Comparison of ENCODE assay signal across 12 cellular contexts in genomic region chr1:232578681-232579195, GRCh38. TPM values are rescaled to one million over a fixed set of nuclear protein-coding genes. Genes with fewer than 3 reads are reported as not detected.
DNase-seq lines count a peak whose midpoint lies in the region; ATAC-seq and TF ChIP-seq lines count a peak whose summit lies in the region.
"Had no signal": no experiment of that assay in that cellular context is flagged by ENCODE, and none has a peak within 500 bp of the region (broad histone marks: within the 10 kb centered on the region; RNA-seq: fewer than 3 reads in every experiment).

No MANE protein-coding gene starts in this region.

- DNase-seq in activated naive CD4-positive, alpha-beta T cell treated with anti-CD3 and anti-CD28 coated beads, Interleukin-2, amount 10 ng/mL, durations not matched to agents 7 days and 5 days = peak; percentile 38
- DNase-seq in activated naive CD4-positive, alpha-beta T cell (lab: John Stamatoyannopoulos, UW) = no peak
- DNase-seq in endodermal cell = peak; percentile 83
- DNase-seq in GDM1 (lab: John Stamatoyannopoulos, UW) = no peak
- no peak for DNase-seq in NCI-H748 (lab: John Stamatoyannopoulos, UW; ENCODE audit: unreplicated experiment)
- DNase-seq: midbrain, NCI-H1092 treated with DMSO at 0.1 percent for 48 hours, WERI-Rb-1 had no signal

- H3K9me3 ChIP-seq in HUES48 (ENCODE audit: control insufficient read depth, insufficient read depth, low read length) (no peaks in the 10 kb centered on the region), endodermal cell (ENCODE audit: control insufficient read depth, low read length) (no peaks in the 10 kb centered on the region), subcutaneous abdominal adipose tissue (ENCODE audit: control insufficient read depth in 5 of 5, low read length in 5 of 5) (no peaks in the 10 kb centered on the region)

- whole genome bisulfite sequencing in endodermal cell (ENCODE audit: insufficient coverage in 1 of 2, insufficient read length in 1 of 2), 2 experiments = 14 to 18% methylated on average over 2 to 3 of the region's 3 CpGs

- no peaks in the 10 kb centered on the region for H3K27me3 Mint-ChIP-seq in activated naive CD4-positive, alpha-beta T cell treated with anti-CD3 and anti-CD28 coated beads, Interleukin-2, amount 10 ng/mL, durations not matched to agents 7 days and 5 days
- H3K27me3 Mint-ChIP-seq in endodermal cell (ENCODE audit: insufficient read depth) = peaks cover 21% of the 10 kb centered on the region

- H3K27ac Mint-ChIP-seq in activated naive CD4-positive, alpha-beta T cell treated with anti-CD3 and anti-CD28 coated beads, Interleukin-2, amount 10 ng/mL, durations not matched to agents 7 days and 5 days = peak overlapping the region; percentile 92
- peak overlapping the region; percentile 62 for H3K27ac Mint-ChIP-seq in endodermal cell

- H3K27ac ChIP-seq in HUES48 (ENCODE audit: low read depth, low read length) (peak overlapping the region; percentile 69), endodermal cell (ENCODE audit: low read depth, low read length) (peak overlapping the region; percentile 52), subcutaneous abdominal adipose tissue (ENCODE audit: low read depth, low read length) (peak overlapping the region; percentile 66)
- H3K27ac ChIP-seq: coronary artery, WERI-Rb-1 had no signal

- peaks cover 6% of the 10 kb centered on the region for H3K9me3 Mint-ChIP-seq in activated naive CD4-positive, alpha-beta T cell treated with anti-CD3 and anti-CD28 coated beads, Interleukin-2, amount 10 ng/mL, durations not matched to agents 7 days and 5 days
- no peaks in the 10 kb centered on the region for H3K9me3 Mint-ChIP-seq in endodermal cell

- peaks cover 4% of the 10 kb centered on the region for H3K36me3 Mint-ChIP-seq in activated naive CD4-positive, alpha-beta T cell treated with anti-CD3 and anti-CD28 coated beads, Interleukin-2, amount 10 ng/mL, durations not matched to agents 7 days and 5 days
- H3K36me3 Mint-ChIP-seq in endodermal cell (ENCODE audit: low read depth) = no peaks in the 10 kb centered on the region

- CTCF ChIA-PET in activated naive CD4-positive, alpha-beta T cell treated with anti-CD3 and anti-CD28 coated beads, Interleukin-2, amount 10 ng/mL, durations not matched to agents 7 days and 5 days (lab: Charles Lee) = interaction anchor here (0.7 to 1.2 kb wide), 4 partner anchors 20 to 384 kb away, joined by 3 to 4 read pairs (median 3); no protein-coding TSS in a partner anchor

- TF ChIP-seq CTCF in endodermal cell (conservative IDR thresholded peaks at IDR 0.05) = no peak

- H3K9ac ChIP-seq in HUES48 (ENCODE audit: low read depth, low read length) (no peak overlapping the region), endodermal cell (ENCODE audit: extremely low read depth, low read length, poor library complexity, severe bottlenecking) (peak overlapping the region; percentile 0), subcutaneous abdominal adipose tissue (ENCODE audit: low read length in 5 of 5) (no peak overlapping the region)

- H3K4me1 Mint-ChIP-seq in activated naive CD4-positive, alpha-beta T cell treated with anti-CD3 and anti-CD28 coated beads, Interleukin-2, amount 10 ng/mL, durations not matched to agents 7 days and 5 days = peaks cover 60% of the 10 kb centered on the region
- peaks cover 64% of the 10 kb centered on the region for H3K4me1 Mint-ChIP-seq in endodermal cell

- peak overlapping the region; percentile 44 for H3K4me3 Mint-ChIP-seq in activated naive CD4-positive, alpha-beta T cell treated with anti-CD3 and anti-CD28 coated beads, Interleukin-2, amount 10 ng/mL, durations not matched to agents 7 days and 5 days
- no peak overlapping the region for H3K4me3 Mint-ChIP-seq in endodermal cell

- no peaks in the 10 kb centered on the region for H3K27me3 ChIP-seq in HUES48 (ENCODE audit: control insufficient read depth, insufficient read depth, low read length)
- H3K27me3 ChIP-seq in endodermal cell (ENCODE audit: control insufficient read depth, insufficient read depth, low read length, poor library complexity, severe bottlenecking) = peaks cover 25% of the 10 kb centered on the region
- H3K27me3 ChIP-seq in subcutaneous abdominal adipose tissue (ENCODE audit: control insufficient read depth in 5 of 5, insufficient read depth in 4 of 5, low read length in 5 of 5) = no peaks in the 10 kb centered on the region

- H3K4me1 ChIP-seq in HUES48 (ENCODE audit: control insufficient read depth, insufficient read depth, low read length) = peaks cover 62% of the 10 kb centered on the region
- H3K4me1 ChIP-seq in endodermal cell (ENCODE audit: control insufficient read depth, insufficient read depth, low read length) = peaks cover 24% of the 10 kb centered on the region
- H3K4me1 ChIP-seq in subcutaneous abdominal adipose tissue (ENCODE audit: control insufficient read depth in 5 of 5, insufficient read depth in 5 of 5, low read length in 5 of 5) = peaks cover 0 to 28% (median 0%) of the 10 kb centered on the region in 5 donors

- ATAC-seq in GM19035 (IDR thresholded peaks at IDR 0.05; ENCODE audit: unreplicated experiment) = no peak

- H3K4me3 ChIP-seq in HUES48 (ENCODE audit: low read depth, low read length) (no peak overlapping the region), endodermal cell (ENCODE audit: low read length) (peak overlapping the region; percentile 32), subcutaneous abdominal adipose tissue (ENCODE audit: low read depth in 1 of 5, low read length in 5 of 5) (peak overlapping the region in 1 of 5 donors; percentile 1)
- H3K4me3 ChIP-seq: coronary artery had no signal

- no peaks in the 10 kb centered on the region for H3K36me3 ChIP-seq in HUES48 (ENCODE audit: control insufficient read depth, insufficient read depth, low read length)
- peaks cover 36% of the 10 kb centered on the region for H3K36me3 ChIP-seq in endodermal cell (ENCODE audit: control insufficient read depth, insufficient read depth, low read length)
- H3K36me3 ChIP-seq in subcutaneous abdominal adipose tissue (ENCODE audit: control insufficient read depth in 5 of 5, insufficient read depth in 5 of 5, low read length in 5 of 5) = no peaks in the 10 kb centered on the region
- H3K36me3 ChIP-seq: WERI-Rb-1 had no signal

RNA-seq across cellular contexts. Expression of gene SIPA1L2, which starts 51.2 kb away (rescaled TPM):
- total RNA-seq in endodermal cell = 10 to 100 TPM; 34.7 to 41.5 TPM
- 40.1 TPM for polyA plus RNA-seq in endodermal cell (2013, experiment 1 of 2)
- polyA plus RNA-seq in endodermal cell (2013, experiment 2 of 2) = 41.6 TPM

Comparison
In these comparisons a context has a peak if more than half of its experiments do, and no peak if none do; other contexts are left out.
1. DNase-seq: peak in activated naive CD4-positive, alpha-beta T cell treated with anti-CD3 and anti-CD28 coated beads, Interleukin-2, amount 10 ng/mL, durations not matched to agents 7 days and 5 days (single experiment) and endodermal cell (single experiment); none in activated naive CD4-positive, alpha-beta T cell (0 of 4), GDM1 (single experiment) and NCI-H748 (single experiment).
2. Peak in every context shown above with its lines, with median percentiles within 50 percentile points of each other: H3K27ac ChIP-seq.